16 cellular contexts compared by ENCODE assay signal in the genomic region with DNA sequence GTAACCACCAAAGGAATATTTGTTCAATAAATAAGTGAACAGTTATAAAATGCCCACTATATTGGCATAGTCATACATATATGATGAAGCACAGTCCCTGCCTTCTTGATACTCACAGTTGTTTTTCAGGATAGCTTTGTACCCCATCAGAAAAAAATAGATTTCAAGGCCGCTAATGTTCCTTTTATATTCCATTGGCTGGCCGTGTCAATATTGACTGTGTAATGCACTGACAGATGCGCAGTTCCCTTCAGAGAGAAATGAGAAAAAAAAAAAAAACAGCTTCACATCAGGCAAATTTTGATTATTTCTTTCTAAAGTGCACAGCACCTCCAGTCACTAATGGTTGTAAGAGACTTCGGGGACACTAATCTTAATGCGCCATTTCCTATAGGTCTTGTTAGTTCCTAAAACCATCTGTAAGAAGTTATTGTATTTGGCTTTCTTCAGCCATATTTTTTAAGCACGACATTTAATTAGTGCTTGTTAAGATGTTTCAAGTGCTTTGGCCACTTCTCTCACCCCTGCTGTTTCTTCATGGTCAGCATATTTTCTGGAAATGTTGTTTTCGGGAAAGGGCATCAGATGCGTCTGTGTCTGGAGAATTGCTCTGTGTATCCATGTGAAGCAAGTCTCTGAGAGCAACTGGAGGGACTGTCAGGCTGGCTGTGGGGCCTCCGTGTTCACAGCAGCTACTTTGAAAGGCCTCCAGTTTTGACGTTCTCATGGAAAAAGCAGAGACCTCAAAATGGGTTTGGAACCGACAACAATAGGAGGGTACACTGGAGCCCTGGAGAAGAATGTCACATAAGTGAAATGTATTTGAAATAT.
DNase-seq lines count a peak whose midpoint lies in the region; ATAC-seq and TF ChIP-seq lines count a peak whose summit lies in the region.
"Had no signal": no experiment of that assay in that cellular context is flagged by ENCODE, and none has a peak within 500 bp of the region (broad histone marks: within the 10 kb centered on the region; RNA-seq: fewer than 3 reads in every experiment).

No MANE protein-coding gene starts in this region.

- H3K4me1 ChIP-seq in suprapubic skin (no peaks in the 10 kb centered on the region), neural progenitor cell (no peaks in the 10 kb centered on the region)

- DNase-seq in NCI-H510A treated with DMSO at 0.1 percent for 48 hours (lab: John Stamatoyannopoulos, UW): peak; percentile 24
- no peak for DNase-seq in NCI-H510A (lab: John Stamatoyannopoulos, UW)
- peak; percentile 16 for DNase-seq in NCI-H146 treated with DMSO at 0.1 percent for 48 hours (lab: John Stamatoyannopoulos, UW; ENCODE audit: unreplicated experiment)
- peak; percentile 7 to 48 for DNase-seq in SHP77 (lab: John Stamatoyannopoulos, UW)
- no peak for DNase-seq in suprapubic skin (ENCODE audit: low spot score in 2 of 2)
- no peak for DNase-seq in neural progenitor cell (ENCODE audit: low spot score)
- no peak for DNase-seq in CD1c-positive myeloid dendritic cell (ENCODE audit: extremely low spot score)
- DNase-seq: HFFc6, NCI-H1436, NCI-H2081 treated with DMSO at 0.1 percent for 48 hours, NCI-H345, NCI-H82, Right ventricle myocardium superior had no signal

- H3K4me1 Mint-ChIP-seq in neural progenitor cell: peaks cover 9% of the 10 kb centered on the region

- H3K9me3 ChIP-seq in suprapubic skin: no peaks in the 10 kb centered on the region
- no peaks in the 10 kb centered on the region for H3K9me3 ChIP-seq in neural progenitor cell (ENCODE audit: low read depth)
- H3K9me3 ChIP-seq: BLaER1 treated with 17β-estradiol and CSF1 and Interleukin-3, amounts not matched to agents 10 nM and 100 nM had no signal

- H3K27ac ChIP-seq in suprapubic skin (no peak overlapping the region), neural progenitor cell (no peak overlapping the region)
- H3K27ac ChIP-seq: BLaER1 treated with 17β-estradiol and CSF1 and Interleukin-3, amounts not matched to agents 10 nM and 100 nM had no signal

- TF ChIP-seq EP300 in suprapubic skin (IDR thresholded peaks at IDR 0.05): no peak

- no peaks in the 10 kb centered on the region for H3K9me3 Mint-ChIP-seq in neural progenitor cell
- H3K9me3 Mint-ChIP-seq: HFFc6; T-helper 1 cell treated with Interleukin-12 subunit alpha and Interleukin-12 subunit beta and Interleukin-4 antibody, amounts not matched to agents 30 μg/mL and 1 μg/mL, for 36 hours had no signal

- 90% methylated on average over 11 of the region's 11 CpGs for WGBS in suprapubic skin

- H4K20me1 ChIP-seq in neural progenitor cell (ENCODE audit: low read depth): no peaks in the 10 kb centered on the region
- H4K20me1 ChIP-seq: BLaER1 treated with 17β-estradiol and CSF1 and Interleukin-3, amounts not matched to agents 10 nM and 100 nM had no signal

- H3K4me2 ChIP-seq in neural progenitor cell: no peak overlapping the region
- H3K4me2 ChIP-seq: BLaER1 treated with 17β-estradiol and CSF1 and Interleukin-3, amounts not matched to agents 10 nM and 100 nM had no signal

- ATAC-seq in HG03025 (IDR thresholded peaks at IDR 0.05; ENCODE audit: low FRiP score, unreplicated experiment): no peak

- H3K36me3 ChIP-seq in suprapubic skin (no peaks in the 10 kb centered on the region), neural progenitor cell (no peaks in the 10 kb centered on the region)
- H3K36me3 ChIP-seq: BLaER1 treated with 17β-estradiol and CSF1 and Interleukin-3, amounts not matched to agents 10 nM and 100 nM had no signal

- H3K79me2 ChIP-seq in neural progenitor cell (ENCODE audit: low read depth): no peaks in the 10 kb centered on the region

- no peak overlapping the region for H3K27ac Mint-ChIP-seq in neural progenitor cell
- H3K27ac Mint-ChIP-seq: HFFc6; T-helper 1 cell treated with Interleukin-12 subunit alpha and Interleukin-12 subunit beta and Interleukin-4 antibody, amounts not matched to agents 30 μg/mL and 1 μg/mL, for 36 hours had no signal

- no peak for TF ChIP-seq CTCF in suprapubic skin (IDR thresholded peaks at IDR 0.05)
- TF ChIP-seq CTCF in neural progenitor cell (IDR thresholded peaks at IDR 0.05): no peak

- H3K9ac ChIP-seq in neural progenitor cell: no peak overlapping the region
- H3K9ac ChIP-seq: BLaER1 treated with 17β-estradiol and CSF1 and Interleukin-3, amounts not matched to agents 10 nM and 100 nM had no signal

- no peak overlapping the region for H3K4me3 Mint-ChIP-seq in neural progenitor cell
- H3K4me3 Mint-ChIP-seq: HFFc6; T-helper 1 cell treated with Interleukin-12 subunit alpha and Interleukin-12 subunit beta and Interleukin-4 antibody, amounts not matched to agents 30 μg/mL and 1 μg/mL, for 36 hours had no signal

- no peak overlapping the region for H3K4me3 ChIP-seq in suprapubic skin
- no peak overlapping the region for H3K4me3 ChIP-seq in neural progenitor cell
- H3K4me3 ChIP-seq: BLaER1 treated with 17β-estradiol and CSF1 and Interleukin-3, amounts not matched to agents 10 nM and 100 nM had no signal

- no peaks in the 10 kb centered on the region for H3K36me3 Mint-ChIP-seq in neural progenitor cell

- no peaks in the 10 kb centered on the region for H3F3A ChIP-seq in neural progenitor cell (ENCODE audit: low read depth)

- H2AFZ ChIP-seq in neural progenitor cell (replicated peaks): no peak overlapping the region

- peaks cover 47% of the 10 kb centered on the region for H3K27me3 ChIP-seq in suprapubic skin
- H3K27me3 ChIP-seq in neural progenitor cell: peaks cover 80% of the 10 kb centered on the region

- TF ChIP-seq POLR2A in suprapubic skin (IDR thresholded peaks at IDR 0.05): no peak

- peaks cover 4% of the 10 kb centered on the region for H3K27me3 Mint-ChIP-seq in neural progenitor cell (ENCODE audit: insufficient read depth, low read depth)

Comparison
In these comparisons a context has a peak if more than half of its experiments do, and no peak if none do; other contexts are left out.
1. DNase-seq: peak in NCI-H510A treated with DMSO at 0.1 percent for 48 hours (single experiment), NCI-H146 treated with DMSO at 0.1 percent for 48 hours (single experiment) and SHP77 (2 of 2); none in NCI-H510A (single experiment), suprapubic skin (0 of 2), neural progenitor cell (single experiment) and CD1c-positive myeloid dendritic cell (single experiment).